ENCODE assay signal across 18 cellular contexts in the genomic region with DNA sequence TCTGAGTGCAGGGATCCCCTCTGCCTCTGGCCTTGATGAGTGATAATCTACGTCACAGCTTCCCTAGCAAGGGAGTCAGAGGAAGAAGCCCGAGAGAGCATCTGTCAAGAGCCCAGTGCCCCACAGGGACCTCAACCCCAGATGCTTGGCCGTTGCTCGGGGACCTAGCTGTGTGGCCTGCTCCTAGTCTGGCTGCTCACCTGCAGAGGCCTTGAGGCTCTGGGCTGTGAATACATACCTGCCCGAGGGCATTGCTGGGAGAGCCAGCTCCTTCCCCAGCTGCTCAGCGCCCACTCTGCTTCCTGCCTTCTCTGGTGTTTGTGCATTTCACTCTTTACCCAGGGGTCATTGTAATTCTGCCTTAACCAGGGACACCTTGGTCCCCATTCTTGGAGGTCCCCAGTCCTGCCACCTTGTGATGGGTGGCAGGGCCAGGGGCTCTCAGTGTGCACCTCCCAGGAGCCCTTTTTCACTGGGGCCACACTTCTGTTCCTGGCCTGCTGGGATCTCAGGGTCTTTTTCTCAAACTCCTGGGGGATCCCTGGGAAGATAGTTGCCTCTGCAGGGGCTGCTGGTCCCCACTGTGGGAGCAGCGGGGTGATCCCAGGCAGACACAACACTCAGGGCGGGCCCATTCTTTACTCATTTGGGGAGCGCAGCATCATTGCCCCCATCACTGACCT. TPM values are rescaled to one million over a fixed set of nuclear protein-coding genes. Genes with fewer than 3 reads are reported as not detected.
DNase-seq lines count a peak whose midpoint lies in the region; ATAC-seq and TF ChIP-seq lines count a peak whose summit lies in the region.
"Had no signal": no experiment of that assay in that cellular context is flagged by ENCODE, and none has a peak within 500 bp of the region (broad histone marks: within the 10 kb centered on the region; RNA-seq: fewer than 3 reads in every experiment).

No MANE protein-coding gene starts in this region.

- no peaks in the 10 kb centered on the region for H3K9me3 Mint-ChIP-seq in MCF 10A (ENCODE audit: unreplicated experiment)
- H3K9me3 Mint-ChIP-seq: activated T-helper 2 cell treated with anti-CD3 and anti-CD28 coated beads, Interferon-gamma antibody, Interleukin-2, Interleukin-4, amounts not matched to agents 10 μg/mL and 5 μg/mL and 100 μg/mL, durations not matched to agents 14 hours and 24 hours and 36 hours; IgD-negative memory B cell; T-helper 1 cell treated with Interleukin-12 subunit alpha and Interleukin-12 subunit beta and Interleukin-4 antibody, amounts not matched to agents 30 μg/mL and 1 μg/mL, for 36 hours had no signal

- no peak overlapping the region for H3K4me2 ChIP-seq in mesendoderm (ENCODE audit: low read length)

- no peak overlapping the region for H2AK5ac ChIP-seq in mesendoderm (ENCODE audit: low read length)

- no peak overlapping the region for H4K5ac ChIP-seq in mesendoderm (ENCODE audit: low read length)

- H3K56ac ChIP-seq in mesendoderm (ENCODE audit: low read length), result no peak overlapping the region

- no peak overlapping the region for H2BK15ac ChIP-seq in mesendoderm (replicated peaks; ENCODE audit: low read depth)

- H3K36me3 ChIP-seq in breast epithelium (no peaks in the 10 kb centered on the region), mesendoderm (ENCODE audit: control insufficient read depth, insufficient read depth, low read length) (no peaks in the 10 kb centered on the region), aorta (ENCODE audit: control insufficient read depth in 1 of 2, insufficient read depth in 2 of 2, low read length in 1 of 2) (no peaks in the 10 kb centered on the region)

- no CpG with 5 or more reads among the region's 9 CpGs for WGBS in mesendoderm (ENCODE audit: extremely low coverage, insufficient coverage, low lambda C conversion rate)
- WGBS in aorta, 2 donors, result 82 to 87% methylated on average over 9 of the region's 9 CpGs

- no TSS peak for BruUV-seq in MCF 10A (replicated peaks; lab: Mats Ljungman, UMichigan)

- H2BK5ac ChIP-seq in mesendoderm (ENCODE audit: low read length), result no peak overlapping the region

- H3K4me3 Mint-ChIP-seq in MCF 10A (ENCODE audit: unreplicated experiment), result no peak overlapping the region
- H3K4me3 Mint-ChIP-seq: IgD-negative memory B cell; T-helper 1 cell treated with Interleukin-12 subunit alpha and Interleukin-12 subunit beta and Interleukin-4 antibody, amounts not matched to agents 30 μg/mL and 1 μg/mL, for 36 hours had no signal

- H3K79me2 ChIP-seq in mesendoderm (ENCODE audit: control insufficient read depth, insufficient read depth, low read length), result peaks cover 3% of the 10 kb centered on the region

- no peak overlapping the region for H4K8ac ChIP-seq in mesendoderm (ENCODE audit: low read depth, low read length)

- CTCF ChIA-PET in MCF 10A (lab: Yijun Ruan, JAX), result interaction anchor here (0.6 to 1.0 kb wide), 2 partner anchors 11 to 349 kb away, joined by 3 to 4 read pairs; no protein-coding TSS in a partner anchor

- H3K9ac ChIP-seq in mesendoderm (ENCODE audit: low read length), result no peak overlapping the region

- H3K36me3 Mint-ChIP-seq in MCF 10A (ENCODE audit: insufficient read depth, unreplicated experiment), result peaks cover 5% of the 10 kb centered on the region
- H3K36me3 Mint-ChIP-seq: IgD-negative memory B cell had no signal

- H3K27ac Mint-ChIP-seq in MCF 10A (ENCODE audit: low read depth, unreplicated experiment), result no peak overlapping the region
- H3K27ac Mint-ChIP-seq: activated T-helper 2 cell treated with anti-CD3 and anti-CD28 coated beads, Interferon-gamma antibody, Interleukin-2, Interleukin-4, amounts not matched to agents 10 μg/mL and 5 μg/mL and 100 μg/mL, durations not matched to agents 14 hours and 24 hours and 36 hours; T-helper 1 cell treated with Interleukin-12 subunit alpha and Interleukin-12 subunit beta and Interleukin-4 antibody, amounts not matched to agents 30 μg/mL and 1 μg/mL, for 36 hours had no signal

- TF ChIP-seq CTCF in breast epithelium (IDR thresholded peaks at IDR 0.05) (no peak), MCF 10A (IDR thresholded peaks at IDR 0.05; ENCODE audit: unreplicated experiment) (no peak)

- POLR2A ChIA-PET in MCF 10A (lab: Yijun Ruan, JAX), result no interaction called here

- no peak for ATAC-seq in aorta (ENCODE audit: low FRiP score)
- ATAC-seq in GM18870 (IDR thresholded peaks at IDR 0.05; ENCODE audit: unreplicated experiment), result no peak

- H3K9me3 ChIP-seq in breast epithelium (no peaks in the 10 kb centered on the region), aorta (ENCODE audit: control insufficient read depth, low read length) (no peaks in the 10 kb centered on the region)
- H3K9me3 ChIP-seq: Caco-2 had no signal

- H3K27ac ChIP-seq in breast epithelium (peak overlapping the region; percentile 5 to 65), mesendoderm (ENCODE audit: low read depth, low read length) (no peak overlapping the region), aorta (ENCODE audit: low read depth in 1 of 2, low read length in 2 of 2) (no peak overlapping the region)
- H3K27ac ChIP-seq: HL-60 had no signal

- H3K4me1 Mint-ChIP-seq in MCF 10A (ENCODE audit: insufficient read depth, unreplicated experiment), result peaks cover 22% of the 10 kb centered on the region

- no peak for TF ChIP-seq POLR2A in breast epithelium (IDR thresholded peaks at IDR 0.05)

- H3K4me3 ChIP-seq in breast epithelium (no peak overlapping the region), mesendoderm (ENCODE audit: low read length) (no peak overlapping the region), aorta (ENCODE audit: low read length in 2 of 2) (no peak overlapping the region)

- no peaks in the 10 kb centered on the region for H3K27me3 Mint-ChIP-seq in MCF 10A (ENCODE audit: insufficient read depth, unreplicated experiment)
- H3K27me3 Mint-ChIP-seq: IgD-negative memory B cell had no signal

- no peak overlapping the region for H3K18ac ChIP-seq in mesendoderm (ENCODE audit: low read length)

- H3K27me3 ChIP-seq in breast epithelium (no peaks in the 10 kb centered on the region), mesendoderm (ENCODE audit: insufficient read depth, low read length, poor library complexity) (no peaks in the 10 kb centered on the region), aorta (ENCODE audit: control insufficient read depth in 1 of 2, insufficient read depth in 2 of 2, low read length in 1 of 2) (no peaks in the 10 kb centered on the region)

- DNase-seq in breast epithelium (ENCODE audit: low spot score in 2 of 2), result peak in 1 of 2 donors; percentile 7
- no peak for DNase-seq in MCF 10A (ENCODE audit: unreplicated experiment)
- DNase-seq in activated CD8-positive, alpha-beta memory T cell treated with anti-CD3 and anti-CD28 coated beads, Interleukin-2, amount 50 U/mL, for 48 hours, result peak; percentile 42
- peak; percentile 15 for DNase-seq in mesendoderm
- peak; percentile 18 to 39 for DNase-seq in aorta
- no peak for DNase-seq in cerebellar cortex (ENCODE audit: low spot score)
- no peak for DNase-seq in retina
- DNase-seq: cerebellar nuclear complex; hypothalamus; kidney glomerular epithelial cell; NCI-H2029 treated with DMSO at 0.1 percent for 48 hours; stimulated activated CD4-positive, alpha-beta T cell treated with anti-CD3 and anti-CD28 coated beads, Interleukin-1b, Interleukin-23, amount 100 ng/mL, for 48 hours had no signal

- peaks cover 13% of the 10 kb centered on the region for H3K79me1 ChIP-seq in mesendoderm (ENCODE audit: low read length)

- no peak overlapping the region for H3K4ac ChIP-seq in mesendoderm (ENCODE audit: low read depth, low read length)

- H3K4me1 ChIP-seq in breast epithelium (peaks cover 0 to 9% of the 10 kb centered on the region in 2 donors), mesendoderm (ENCODE audit: control insufficient read depth, low read depth, low read length) (no peaks in the 10 kb centered on the region), aorta (ENCODE audit: control insufficient read depth in 1 of 2, insufficient read depth in 2 of 2, low read length in 2 of 2) (no peaks in the 10 kb centered on the region)

- intact Hi-C loops in breast epithelium (cut with DNase I; ENCODE audit: low total_unique reads), result no loop called here
- intact Hi-C loops in MCF 10A (cut with micrococcal nuclease), result no loop called here
- intact Hi-C loops in aorta (cut with DNase I), result no loop called here

- no peak overlapping the region for H2BK120ac ChIP-seq in mesendoderm (ENCODE audit: low read depth, low read length)

- no peak overlapping the region for H3K23ac ChIP-seq in mesendoderm (ENCODE audit: low read length)

RNA-seq across cellular contexts. Expression of gene PHF2, which starts 15.5 kb away (rescaled TPM):
- total RNA-seq in breast epithelium (10 to 100 TPM; 24.8 to 26.9 (median 25.9) TPM), MCF 10A (2022) (18.9 and 21.7 TPM in 2 replicates), aorta (10 to 100 TPM; 29.2 to 32.4 TPM)
- 6.5 TPM for polyA plus RNA-seq in mesendoderm (2013, experiment 1 of 2)
- polyA plus RNA-seq in mesendoderm (2013, experiment 2 of 2), result 7.1 TPM
- 10 to 100 TPM; 10.3 to 26.7 TPM for polyA plus RNA-seq in aorta

Comparison
In these comparisons a context has a peak if more than half of its experiments do, and no peak if none do; other contexts are left out.
1. DNase-seq: peak in activated CD8-positive, alpha-beta memory T cell treated with anti-CD3 and anti-CD28 coated beads, Interleukin-2, amount 50 U/mL, for 48 hours (single experiment), mesendoderm (single experiment) and aorta (2 of 2); none in MCF 10A (single experiment), cerebellar cortex (single experiment) and retina (single experiment).
2. H3K27ac ChIP-seq: peak in breast epithelium (2 of 2); none in mesendoderm (single experiment) and aorta (0 of 2).